ENCODE assay signal across 9 cellular contexts in genomic region chr16:3945751-3946603, GRCh38.
DNase-seq lines count a peak whose midpoint lies in the region; ATAC-seq, FAIRE-seq and TF ChIP-seq lines count a peak whose summit lies in the region.
"Had no signal": no experiment of that assay in that cellular context is flagged by ENCODE, and none has a peak within 500 bp of the region (broad histone marks: within the 10 kb centered on the region; RNA-seq: fewer than 3 reads in every experiment).

No MANE protein-coding gene starts in this region.

- no TSS peak for BruUV-seq in K562 (replicated peaks; lab: Mats Ljungman, UMichigan)

- H3K4me3 ChIP-seq in K562, result no peak overlapping the region

- CTCF ChIA-PET in K562 (lab: Yijun Ruan, JAX; ENCODE audit: low intra/inter-chr PET ratio), result no interaction called here

- TF ChIP-seq RAD21 in K562 (CRISPR knock-in tag; conservative IDR thresholded peaks at IDR 0.05 in 1 of 2, IDR thresholded peaks at IDR 0.05 in 1 of 2), result no peak

- H3K4me2 ChIP-seq in K562 (ENCODE audit: insufficient read depth, low read length), result no peak overlapping the region

- no peaks in the 10 kb centered on the region for H3K36me3 ChIP-seq in K562 (ENCODE audit: control insufficient read depth, insufficient read depth, low read length)

- H3K27me3 ChIP-seq in K562 (ENCODE audit: control insufficient read depth in 2 of 2, insufficient read depth in 2 of 2, low read length in 2 of 2), result peaks cover 32 to 50% of the 10 kb centered on the region in 2 experiments

- H3K27ac ChIP-seq in K562 (ENCODE audit: extremely low read depth, low read depth, low read length), result no peak overlapping the region

- TF ChIP-seq POLR2A in K562 (conservative IDR thresholded peaks at IDR 0.05), result no peak

- no peaks in the 10 kb centered on the region for H3K9me3 ChIP-seq in K562 (replicated peaks; ENCODE audit: control insufficient read depth, insufficient read depth, low read depth, low read length)

- no peaks in the 10 kb centered on the region; a peak in 1 of 5 replicates for H3K4me1 ChIP-seq in K562 (replicated peaks in 1 of 2; ENCODE audit: control insufficient read depth in 2 of 2, insufficient read depth in 2 of 2, low read length in 2 of 2)

- no peak for TF ChIP-seq CTCF in K562 (IDR thresholded peaks at IDR 0.05 in 2 of 3, conservative IDR thresholded peaks at IDR 0.05 in 1 of 3; ENCODE audit: insufficient read depth in 2 of 3, low read depth in 1 of 3, low read length in 3 of 3)

- ATAC-seq in Right ventricle myocardium inferior, result no peak
- ATAC-seq in K562, result no peak; the same call in 2 of the 3 replicates
- ATAC-seq: activated T-helper 17 cell treated with anti-CD3 and anti-CD28 coated beads, Interleukin-2, amount 50 U/mL, for 72 hours had no signal

- 4% methylated on average over 10 of the region's 11 CpGs for WGBS in K562 (ENCODE audit: insufficient coverage, low coverage, missing lambda C conversion rate)

- H3K9me1 ChIP-seq in K562 (ENCODE audit: control insufficient read depth, insufficient read depth, low read length), result no peaks in the 10 kb centered on the region

- FAIRE-seq in K562 (lab: Jason Lieb, UNC), result no peak

- no peaks in the 10 kb centered on the region for H3K79me2 ChIP-seq in K562 (ENCODE audit: control insufficient read depth, insufficient read depth, low read length)

- no peak overlapping the region for H3K9ac ChIP-seq in K562 (ENCODE audit: insufficient read depth in 1 of 2, low read depth in 2 of 2, low read length in 2 of 2)

- no peak overlapping the region for H2AFZ ChIP-seq in K562 (ENCODE audit: low read depth, low read length)

- H4K20me1 ChIP-seq in K562 (replicated peaks; ENCODE audit: control insufficient read depth, insufficient read depth, low read length), result 0 out of 2 replicates have a peak, but pooled peaks cover 5% of the 10 kb centered on the region

- DNase-seq in Right ventricle myocardium inferior (ENCODE audit: missing footprints) (peak; percentile 60), cardiac septum (ENCODE audit: low spot score) (no peak), K562 (ENCODE audit: extremely low read depth in 1 of 4, low spot score in 3 of 4) (no peak), kidney glomerular epithelial cell (lab: John Stamatoyannopoulos, UW) (peak; percentile 96), SKM-1 treated with dmso at 0.1 percent for 144 hours (lab: John Stamatoyannopoulos, UW; ENCODE audit: unreplicated experiment) (no peak), putamen (ENCODE audit: low spot score) (no peak)
- no peak for DNase-seq in activated naive CD4-positive, alpha-beta T cell treated with Interleukin-2 at 50 U/mL for 16 hours
- no peak for DNase-seq in NK-92 treated with Interleukin-12 subunit alpha and Interleukin-12 subunit beta, amount 100 ng/mL, for 24 hours (lab: John Stamatoyannopoulos, UW)

- intact Hi-C loops in Right ventricle myocardium inferior (cut with DNase I) (no loop called here), cardiac septum (cut with DNase I) (no loop called here), K562 (cut with micrococcal nuclease) (no loop called here)

- TF ChIP-seq EP300 in K562 (IDR thresholded peaks at IDR 0.05; ENCODE audit: low read length), result no peak

- POLR2A ChIA-PET in K562 (lab: Yijun Ruan, JAX), result interaction anchor here (0.6 kb wide), 2 partner anchors 26 to 38 kb away, joined by 3 read pairs; no protein-coding TSS in a partner anchor

- in situ Hi-C loops in K562 (cut with MboI), result no loop called here

TF ChIP-seq in K562, 482 proteins besides CTCF, POLR2A, EP300 and RAD21:
- 0 out of 2 replicates have a peak, but pooled peaks have one; percentile 31 for TF ChIP-seq ZNF121 (CRISPR knock-in tag; conservative IDR thresholded peaks at IDR 0.05)
- peak; percentile 36; the same call in 1 of the 2 replicates for TF ChIP-seq NFIC (IDR thresholded peaks at IDR 0.05)
- TF ChIP-seq MXI1 (IDR thresholded peaks at IDR 0.05; ENCODE audit: low read depth, low read length), result no peak

Comparison
In these comparisons a context has a peak if more than half of its experiments do, and no peak if none do; other contexts are left out.
1. DNase-seq: peak in Right ventricle myocardium inferior (single experiment) and kidney glomerular epithelial cell (single experiment); none in cardiac septum (single experiment), K562 (0 of 4), SKM-1 treated with dmso at 0.1 percent for 144 hours (single experiment), activated naive CD4-positive, alpha-beta T cell treated with Interleukin-2 at 50 U/mL for 16 hours (single experiment), putamen (single experiment) and NK-92 treated with Interleukin-12 subunit alpha and Interleukin-12 subunit beta, amount 100 ng/mL, for 24 hours (single experiment).